ENCODE assay signal across 8 cellular contexts in genomic region chr9:120742951-120743416, GRCh38. TPM values are rescaled to one million over a fixed set of nuclear protein-coding genes. Genes with fewer than 3 reads are reported as not detected.
A peak's percentile ranks its signal among the peaks of the same experiment; 100 is the strongest.
DNase-seq lines count a peak whose midpoint lies in the region; ATAC-seq and TF ChIP-seq lines count a peak whose summit lies in the region.

No MANE protein-coding gene starts in this region.

- H3K4me3 Mint-ChIP-seq in GM23338 (no peak overlapping the region), endodermal cell (no peak overlapping the region)

- H3K4me2 ChIP-seq in GM23338 (no peak overlapping the region), OCI-LY3 (ENCODE audit: low read length) (no peak overlapping the region)

- H3K27ac Mint-ChIP-seq in GM23338 (no peak overlapping the region), endodermal cell (no peak overlapping the region)

- DNase-seq in DMS 273 (lab: John Stamatoyannopoulos, UW; ENCODE audit: unreplicated experiment), result peak; percentile 70
- no peak for DNase-seq in DMS 273 treated with DMSO at 0.1 percent for 48 hours (lab: John Stamatoyannopoulos, UW)
- DNase-seq in GM23338 (ENCODE audit: low spot score), result peak; percentile 78
- no peak for DNase-seq in endodermal cell
- DNase-seq in activated naive CD4-positive, alpha-beta T cell (lab: John Stamatoyannopoulos, UW), result no peak
- DNase-seq in cortex of kidney (lab: John Stamatoyannopoulos, UW), result no peak

- H3K27ac ChIP-seq in GM23338 (ENCODE audit: low read depth) (no peak overlapping the region), OCI-LY3 (ENCODE audit: low read length) (no peak overlapping the region), endodermal cell (ENCODE audit: low read depth, low read length) (no peak overlapping the region), neutrophil (peak overlapping the region; percentile 44)

- no peaks in the 10 kb centered on the region for H3K4me1 ChIP-seq in GM23338 (ENCODE audit: insufficient read depth)
- H3K4me1 ChIP-seq in OCI-LY3 (ENCODE audit: low read length), result no peaks in the 10 kb centered on the region
- no peaks in the 10 kb centered on the region for H3K4me1 ChIP-seq in endodermal cell (ENCODE audit: control insufficient read depth, insufficient read depth, low read length)
- peaks cover 59 to 65% of the 10 kb centered on the region in 2 experiments for H3K4me1 ChIP-seq in neutrophil (ENCODE audit: control insufficient read depth in 1 of 2, insufficient read depth in 1 of 2, low read depth in 1 of 2, low read length in 1 of 2)

- H3K4me3 ChIP-seq in GM23338 (no peak overlapping the region), OCI-LY3 (ENCODE audit: low read length) (no peak overlapping the region), endodermal cell (ENCODE audit: low read length) (no peak overlapping the region), neutrophil (ENCODE audit: low read depth in 1 of 2, low read length in 1 of 2) (no peak overlapping the region)

- peaks cover 3% of the 10 kb centered on the region; the same call in 1 of the 3 replicates for H3K36me3 Mint-ChIP-seq in GM23338 (ENCODE audit: low read depth)
- H3K36me3 Mint-ChIP-seq in endodermal cell (ENCODE audit: low read depth), result peaks cover 9% of the 10 kb centered on the region

- H3K27me3 Mint-ChIP-seq in GM23338 (ENCODE audit: insufficient read depth, low read depth, poor library complexity) (peaks cover 2% of the 10 kb centered on the region), endodermal cell (ENCODE audit: insufficient read depth) (peaks cover 2% of the 10 kb centered on the region)

- H3K9me3 ChIP-seq in OCI-LY3 (ENCODE audit: insufficient read depth, low read length), result no peaks in the 10 kb centered on the region
- H3K9me3 ChIP-seq in endodermal cell (ENCODE audit: control insufficient read depth, low read length), result peaks cover 11% of the 10 kb centered on the region
- no peaks in the 10 kb centered on the region for H3K9me3 ChIP-seq in neutrophil

- H3K27me3 ChIP-seq in GM23338 (ENCODE audit: insufficient read depth) (no peaks in the 10 kb centered on the region), OCI-LY3 (ENCODE audit: low read depth, low read length) (no peaks in the 10 kb centered on the region), endodermal cell (ENCODE audit: control insufficient read depth, insufficient read depth, low read length, poor library complexity, severe bottlenecking) (no peaks in the 10 kb centered on the region), neutrophil (no peaks in the 10 kb centered on the region)

- H3K79me2 ChIP-seq in GM23338 (replicated peaks; ENCODE audit: insufficient read depth) (no peaks in the 10 kb centered on the region), OCI-LY3 (ENCODE audit: low read length) (no peaks in the 10 kb centered on the region)

- H3K9me3 Mint-ChIP-seq in GM23338 (peaks cover 4% of the 10 kb centered on the region; the same call in 1 of the 3 replicates), endodermal cell (peaks cover 21% of the 10 kb centered on the region)

- TF ChIP-seq CTCF in GM23338 (conservative IDR thresholded peaks at IDR 0.05; ENCODE audit: low read depth in 2 of 2), result peak; percentile 74 to 86
- peak; percentile 76 for TF ChIP-seq CTCF in OCI-LY3 (IDR thresholded peaks at IDR 0.05; ENCODE audit: low read depth, low read length)
- peak; percentile 83 for TF ChIP-seq CTCF in endodermal cell (conservative IDR thresholded peaks at IDR 0.05)
- peak; percentile 83 for TF ChIP-seq CTCF in neutrophil (IDR thresholded peaks at IDR 0.05)

- H2AFZ ChIP-seq in GM23338 (no peak overlapping the region), OCI-LY3 (ENCODE audit: low read depth, low read length) (no peak overlapping the region)

- H3K9ac ChIP-seq in OCI-LY3 (ENCODE audit: low read length) (no peak overlapping the region), endodermal cell (ENCODE audit: extremely low read depth, low read length, poor library complexity, severe bottlenecking) (no peak overlapping the region)

- H3K36me3 ChIP-seq in GM23338 (ENCODE audit: insufficient read depth), result no peaks in the 10 kb centered on the region
- no peaks in the 10 kb centered on the region for H3K36me3 ChIP-seq in OCI-LY3 (replicated peaks; ENCODE audit: low read depth, low read length)
- H3K36me3 ChIP-seq in endodermal cell (ENCODE audit: control insufficient read depth, insufficient read depth, low read length), result no peaks in the 10 kb centered on the region
- no peaks in the 10 kb centered on the region for H3K36me3 ChIP-seq in neutrophil

- H4K20me1 ChIP-seq in GM23338 (replicated peaks; ENCODE audit: insufficient read depth) (no peaks in the 10 kb centered on the region), OCI-LY3 (ENCODE audit: insufficient read depth, low read length) (no peaks in the 10 kb centered on the region)

- H3F3A ChIP-seq in GM23338 (replicated peaks; ENCODE audit: low read depth), result no peaks in the 10 kb centered on the region

- WGBS in endodermal cell (ENCODE audit: insufficient coverage in 1 of 2, insufficient read length in 1 of 2), 2 experiments, result 89 to 91% methylated on average over 4 to 6 of the region's 6 CpGs

- H3K4me1 Mint-ChIP-seq in GM23338 (peaks cover 2% of the 10 kb centered on the region; the same call in 2 of the 3 replicates), endodermal cell (peaks cover 3% of the 10 kb centered on the region)

- peak; percentile 91 for ATAC-seq in GM23338

- H3K9me2 ChIP-seq in GM23338 (ENCODE audit: insufficient read depth), result 0 out of 2 replicates have a peak, but pooled peaks cover 2% of the 10 kb centered on the region

TF ChIP-seq in GM23338, 12 proteins besides CTCF, POLR2A, EP300 and RAD21:
- TF ChIP-seq JUNB (IDR thresholded peaks at IDR 0.05; ENCODE audit: unreplicated experiment), result no peak
- TF ChIP-seq CREB1 (CRISPR knock-in tag; IDR thresholded peaks at IDR 0.05; ENCODE audit: low read depth), result no peak
- no peak for TF ChIP-seq POLR2AphosphoS5 (IDR thresholded peaks at IDR 0.05; ENCODE audit: low read depth)
- TF ChIP-seq ETS1 (IDR thresholded peaks at IDR 0.05), result no peak
- no peak for TF ChIP-seq STAT1 (IDR thresholded peaks at IDR 0.05; ENCODE audit: unreplicated experiment)
- no peak for TF ChIP-seq EZH2 (IDR thresholded peaks at IDR 0.05; ENCODE audit: low read depth, unreplicated experiment)
- no peak for TF ChIP-seq EZH2phosphoT487 (IDR thresholded peaks at IDR 0.05; ENCODE audit: unreplicated experiment)
- no peak for TF ChIP-seq ZNF114 (CRISPR knock-in tag; IDR thresholded peaks at IDR 0.05)
- no peak for TF ChIP-seq ZNF331 (CRISPR knock-in tag; IDR thresholded peaks at IDR 0.05; ENCODE audit: low read depth)

RNA-seq across cellular contexts. Expression of gene MEGF9, which starts 28.7 kb away (rescaled TPM):
- total RNA-seq in GM23338 (2014; rRNA removed; shearing (Covaris generic)), result 1.4 and 1.6 TPM in 2 replicates
- polyA plus RNA-seq in GM23338 (2016; fragmentation: Nextera tagmentation; extraction: Ambion mirVana), result 0.87 and 0.90 TPM in 2 replicates
- 10 to 100 TPM in 1 of 2 donors, 1 to 10 TPM in 1; 5.0 to 10.7 TPM for total RNA-seq in endodermal cell
- polyA plus RNA-seq in endodermal cell (2013, experiment 1 of 2), result 15.5 TPM
- 16.7 TPM for polyA plus RNA-seq in endodermal cell (2013, experiment 2 of 2)

RNA-seq across cellular contexts. Expression of gene FBXW2, which starts 50.2 kb away (rescaled TPM):
- total RNA-seq in GM23338 (2014; rRNA removed; shearing (Covaris generic)), result 47.6 and 55.2 TPM in 2 replicates
- polyA plus RNA-seq in GM23338 (2016; fragmentation: Nextera tagmentation; extraction: Ambion mirVana), result 7.4 and 10.0 TPM in 2 replicates
- total RNA-seq in endodermal cell, result 10 to 100 TPM; 63.2 to 77.1 TPM
- 26.0 TPM for polyA plus RNA-seq in endodermal cell (2013, experiment 1 of 2)
- polyA plus RNA-seq in endodermal cell (2013, experiment 2 of 2), result 22.4 TPM

Comparison
In these comparisons a context has a peak if more than half of its experiments do, and no peak if none do; other contexts are left out.
1. DNase-seq: peak in DMS 273 (single experiment) and GM23338 (single experiment); none in DMS 273 treated with DMSO at 0.1 percent for 48 hours (single experiment), endodermal cell (single experiment), activated naive CD4-positive, alpha-beta T cell (0 of 4) and cortex of kidney (single experiment).
2. Peak in every context shown above with its lines, with median percentiles within 50 percentile points of each other: CTCF ChIP-seq.